Comparison of ENCODE assay signal across 7 cellular contexts in genomic region chr15:32029862-32030781, GRCh38. TPM values are rescaled to one million over a fixed set of nuclear protein-coding genes. Genes with fewer than 3 reads are reported as not detected.
DNase-seq lines count a peak whose midpoint lies in the region; ATAC-seq and TF ChIP-seq lines count a peak whose summit lies in the region.

Gene CHRNA7, plus strand, starts transcription at chr15:32030515. Its CDS starts 80 bp downstream, at chr15:32030595.

- peak within 1 kb of the TSS; percentile 86 for H3K9ac ChIP-seq in ES-I3 (ENCODE audit: low read depth, low read length)
- H3K9ac ChIP-seq in GM23248 = no peak within 1 kb of the TSS

- no peaks in the 10 kb centered on the region for H3K36me3 Mint-ChIP-seq in activated T-cell treated with anti-CD3 and anti-CD28 coated beads, Interleukin-2, amount 50 U/mL, for 4 hours (ENCODE audit: insufficient read depth)

- peak; percentile 77 to 79 for ATAC-seq in activated T-cell treated with anti-CD3 and anti-CD28 coated beads, Interleukin-2, amount 50 U/mL, for 4 hours
- ATAC-seq in Right ventricle myocardium superior (ENCODE audit: poor library complexity) (peak; percentile 94), omental fat pad (ENCODE audit: low FRiP score) (peak; percentile 89), GM18517 (IDR thresholded peaks at IDR 0.05; ENCODE audit: unreplicated experiment) (no peak)

- 0 out of 2 replicates have a peak, but pooled peaks cover 8% of the 10 kb centered on the region for H3K4me1 ChIP-seq in ES-I3 (ENCODE audit: insufficient read depth, low read length)
- H3K4me1 ChIP-seq in GM23248 (ENCODE audit: insufficient read depth) = no peaks in the 10 kb centered on the region

- peak within 1 kb of the TSS; percentile 57 for H3K4me3 ChIP-seq in GM23248

- peaks cover 48% of the 10 kb centered on the region for H3K27me3 Mint-ChIP-seq in activated T-cell treated with anti-CD3 and anti-CD28 coated beads, Interleukin-2, amount 50 U/mL, for 4 hours (ENCODE audit: low read depth)

- no peaks in the 10 kb centered on the region; the same call in 1 of the 2 replicates for H3K9me2 ChIP-seq in GM23248 (ENCODE audit: insufficient read depth)

- in situ Hi-C loops in GM23248 (cut with MboI) = no loop called here

- peak within 1 kb of the TSS; percentile 76 for H2AFZ ChIP-seq in GM23248

- no peak for TF ChIP-seq CTCF in omental fat pad (IDR thresholded peaks at IDR 0.05)

- no peak within 1 kb of the TSS for H3K27ac ChIP-seq in GM23248

- intact Hi-C loops in Right ventricle myocardium superior (cut with DNase I) = no loop called here

- peaks cover 45% of the 10 kb centered on the region for H3K27me3 ChIP-seq in GM23248 (replicated peaks; ENCODE audit: insufficient read depth)

- H3K79me2 ChIP-seq in GM23248 (ENCODE audit: insufficient read depth) = no peaks in the 10 kb centered on the region

- peak within 1 kb of the TSS; percentile 71 for H3K4me2 ChIP-seq in GM23248 (ENCODE audit: unreplicated experiment)

- DNase-seq in GM23248 (peak; percentile 51), NCI-H2081 (lab: John Stamatoyannopoulos, UW) (peak; percentile 59 to 78), Right ventricle myocardium superior (peak; percentile 71), omental fat pad (ENCODE audit: low spot score) (no peak)
- DNase-seq in activated T-cell treated with anti-CD3 and anti-CD28 coated beads, Interleukin-2, amount 50 U/mL, for 4 hours = no peak

- H3K4me1 Mint-ChIP-seq in activated T-cell treated with anti-CD3 and anti-CD28 coated beads, Interleukin-2, amount 50 U/mL, for 4 hours (ENCODE audit: low read depth) = peaks cover 9% of the 10 kb centered on the region

- WGBS in GM23248 (ENCODE audit: low coverage in 1 of 2, low lambda C conversion rate in 2 of 2, missing lambda C conversion rate in 2 of 2), 2 experiments = 2 to 4% methylated on average over 60 to 74 of the region's 92 CpGs

- H3K9me3 ChIP-seq in ES-I3 (ENCODE audit: control insufficient read depth, insufficient read depth, low read length) (no peaks in the 10 kb centered on the region), GM23248 (ENCODE audit: low read depth) (no peaks in the 10 kb centered on the region)

- no peaks in the 10 kb centered on the region for H3K36me3 ChIP-seq in ES-I3 (ENCODE audit: insufficient read depth, low read length)
- no peaks in the 10 kb centered on the region for H3K36me3 ChIP-seq in GM23248 (ENCODE audit: low read depth)

- H3K4me3 Mint-ChIP-seq in activated T-cell treated with anti-CD3 and anti-CD28 coated beads, Interleukin-2, amount 50 U/mL, for 4 hours = peak within 1 kb of the TSS; percentile 50

- H4K20me1 ChIP-seq in GM23248 (ENCODE audit: insufficient read depth) = no peaks in the 10 kb centered on the region

- no peaks in the 10 kb centered on the region for H3F3A ChIP-seq in GM23248 (ENCODE audit: insufficient read depth)

- no peaks in the 10 kb centered on the region for H3K9me3 Mint-ChIP-seq in activated T-cell treated with anti-CD3 and anti-CD28 coated beads, Interleukin-2, amount 50 U/mL, for 4 hours

RNA-seq across cellular contexts. Expression of gene CHRNA7, which starts in this region (rescaled TPM):
- under 0.01 TPM in 1 of 2 replicates, not detected in the other for total RNA-seq in GM23248 (2014; rRNA removed; shearing (Covaris generic))
- not detected in 2 replicates for polyA plus RNA-seq in GM23248 (2016; fragmentation: Nextera tagmentation; extraction: Ambion mirVana)
- under 1 TPM in 1 of 3 donors, not detected in 2; 0.21 TPM for total RNA-seq in activated T-cell treated with anti-CD3 and anti-CD28 coated beads, Interleukin-2, amount 50 U/mL, for 4 hours
- total RNA-seq in Right ventricle myocardium superior (1.3 TPM), omental fat pad (1 to 10 TPM in 1 of 4 donors, under 1 TPM in 3; 0.36 to 1.3 (median 0.75) TPM)

Comparison
In these comparisons a context has a peak if more than half of its experiments do, and no peak if none do; other contexts are left out.
1. Peak in DNase-seq, H3K4me3 ChIP-seq and H3K4me2 ChIP-seq in GM23248; RNA of the gene not detected or under 1 TPM.
2. Peak in ATAC-seq in activated T-cell treated with anti-CD3 and anti-CD28 coated beads, Interleukin-2, amount 50 U/mL, for 4 hours; RNA of the gene not detected or under 1 TPM.
3. DNase-seq: peak in NCI-H2081 (2 of 2) and Right ventricle myocardium superior (single experiment); none in activated T-cell treated with anti-CD3 and anti-CD28 coated beads, Interleukin-2, amount 50 U/mL, for 4 hours (single experiment) and omental fat pad (single experiment).